In genomic region chr18:70418551-70419311, GRCh38 we compare ENCODE assay signal across 9 cellular contexts.
A peak's percentile ranks its signal among the peaks of the same experiment; 100 is the strongest.
DNase-seq lines count a peak whose midpoint lies in the region; ATAC-seq and TF ChIP-seq lines count a peak whose summit lies in the region.
"Had no signal": no experiment of that assay in that cellular context is flagged by ENCODE, and none has a peak within 500 bp of the region (broad histone marks: within the 10 kb centered on the region; RNA-seq: fewer than 3 reads in every experiment).

No MANE protein-coding gene starts in this region.

- CTCF ChIA-PET in Panc1 (lab: Charles Lee): no interaction called here

- H3K9me3 ChIP-seq in Panc1 (ENCODE audit: control insufficient read depth, insufficient read depth, low read depth, low read length): no peaks in the 10 kb centered on the region

- peak overlapping the region; percentile 100 for H3K27ac ChIP-seq in Panc1 (ENCODE audit: low read length)

- TF ChIP-seq CTCF in GM13976 (IDR thresholded peaks at IDR 0.05; ENCODE audit: borderline replicate concordance, control extremely low read depth, extremely low read depth, insufficient read depth, missing control alignments): no peak
- TF ChIP-seq CTCF in Panc1 (IDR thresholded peaks at IDR 0.05): no peak

- intact Hi-C loops in Panc1 (cut with micrococcal nuclease; ENCODE audit: unreplicated experiment): no loop called here

- peak; percentile 51 for DNase-seq in GM13976 (ENCODE audit: low spot score)
- DNase-seq in Panc1 (ENCODE audit: low read depth, low spot score): no peak
- no peak for DNase-seq in UCSD-AML1 (lab: John Stamatoyannopoulos, UW; ENCODE audit: unreplicated experiment)
- no peak for DNase-seq in NCI-H2107 (lab: John Stamatoyannopoulos, UW)
- DNase-seq in hypothalamus (lab: John Stamatoyannopoulos, UW): no peak
- no peak for DNase-seq in activated CD4-positive, alpha-beta T cell treated with anti-CD3 and anti-CD28 coated beads, Interleukin-2, amount 50 U/mL, for 4 hours
- DNase-seq: PC-3 had no signal

- H3K4me1 ChIP-seq in Panc1 (ENCODE audit: control insufficient read depth, insufficient read depth, low read length): peaks cover 77% of the 10 kb centered on the region

- no TSS peak for BruUV-seq in Panc1 (replicated peaks; lab: Mats Ljungman, UMichigan)

- ATAC-seq in GM19372 (IDR thresholded peaks at IDR 0.05; ENCODE audit: low read depth, unreplicated experiment) (peak; percentile 100), HG02884 (IDR thresholded peaks at IDR 0.05; ENCODE audit: unreplicated experiment) (peak; percentile 99), Panc1 (peak; percentile 31; the same call in 1 of the 2 replicates)
- ATAC-seq: PC-3 had no signal

- peak overlapping the region; percentile 12 to 39 for H3K4me3 ChIP-seq in Panc1 (ENCODE audit: low read depth in 2 of 2, low read length in 2 of 2)

- in situ Hi-C loops in GM13976 (cut with MboI; ENCODE audit: low sequenced_read_pairs, unreplicated experiment) (no loop called here), Panc1 (cut with HindIII; ENCODE audit: low pct_unique_long_range_greater_than_20kb, low sequenced_read_pairs) (no loop called here)

- no peaks in the 10 kb centered on the region for H3K36me3 ChIP-seq in Panc1 (ENCODE audit: control insufficient read depth, insufficient read depth, low read length)

- POLR2A ChIA-PET in Panc1 (lab: Charles Lee): interaction anchor here (0.7 kb wide), 2 partner anchors 59 to 101 kb away, joined by 3 read pairs; no protein-coding TSS in a partner anchor

- H3K27me3 ChIP-seq in Panc1 (ENCODE audit: control insufficient read depth, insufficient read depth, low read length): no peaks in the 10 kb centered on the region

Comparison
In these comparisons a context has a peak if more than half of its experiments do, and no peak if none do; other contexts are left out.
1. ATAC-seq: peak in every context shown above with its lines; median percentile 100 in GM19372; 99 in HG02884; 31 in Panc1.